10 cellular contexts compared by ENCODE assay signal in genomic region chr19:15404097-15404779, GRCh38. TPM values are rescaled to one million over a fixed set of nuclear protein-coding genes. Genes with fewer than 3 reads are reported as not detected.
DNase-seq lines count a peak whose midpoint lies in the region; ATAC-seq, FAIRE-seq and TF ChIP-seq lines count a peak whose summit lies in the region.
"Had no signal": no experiment of that assay in that cellular context is flagged by ENCODE, and none has a peak within 500 bp of the region (broad histone marks: within the 10 kb centered on the region; RNA-seq: fewer than 3 reads in every experiment).

No MANE protein-coding gene starts in this region.

- TF ChIP-seq CTCF in D721Med (IDR thresholded peaks at IDR 0.05; ENCODE audit: insufficient read depth, missing control alignments) = no peak

- H3K27me3 ChIP-seq in small intestine (ENCODE audit: control insufficient read depth in 2 of 2, insufficient read depth in 2 of 2, low read length in 2 of 2) = no peaks in the 10 kb centered on the region

- peak overlapping the region; percentile 52 for H3K27ac Mint-ChIP-seq in activated naive CD8-positive, alpha-beta T cell treated with anti-CD3 and anti-CD28 coated beads, Interleukin-2, amount 10 ng/mL, durations not matched to agents 7 days and 5 days

- H3K36me3 Mint-ChIP-seq in activated naive CD8-positive, alpha-beta T cell treated with anti-CD3 and anti-CD28 coated beads, Interleukin-2, amount 10 ng/mL, durations not matched to agents 7 days and 5 days = peaks cover 4% of the 10 kb centered on the region

- peak; percentile 26 for DNase-seq in D341Med (ENCODE audit: low spot score)
- DNase-seq in activated naive CD8-positive, alpha-beta T cell treated with anti-CD3 and anti-CD28 coated beads, Interleukin-2, amount 10 ng/mL, durations not matched to agents 7 days and 5 days = no peak
- DNase-seq in left ventricle myocardium superior = peak; percentile 51
- peak; percentile 4 for DNase-seq in small intestine
- DNase-seq in ureter (ENCODE audit: low spot score) = no peak
- DNase-seq in glomerular visceral epithelial cell (ENCODE audit: extremely low spot score) = no peak
- DNase-seq in D721Med (ENCODE audit: insufficient read length, low spot score) = no peak
- DNase-seq: activated T-cell treated with anti-CD3 and anti-CD28 coated beads, Interleukin-2, amount 50 U/mL, for 48 hours; Calu3 had no signal

- POLR2A ChIA-PET in activated naive CD8-positive, alpha-beta T cell treated with anti-CD3 and anti-CD28 coated beads, Interleukin-2, amount 10 ng/mL, durations not matched to agents 7 days and 5 days (lab: Charles Lee) = interaction anchor here (3.2 kb wide), 1 partner anchor 15 kb away, joined by 9 read pairs; the partner anchor contains the start of gene AKAP8L

- H3K36me3 ChIP-seq in small intestine (ENCODE audit: control insufficient read depth in 2 of 2, insufficient read depth in 2 of 2, low read length in 2 of 2) = peaks cover 9 to 12% of the 10 kb centered on the region in 2 donors

- no peaks in the 10 kb centered on the region for H3K9me3 Mint-ChIP-seq in activated naive CD8-positive, alpha-beta T cell treated with anti-CD3 and anti-CD28 coated beads, Interleukin-2, amount 10 ng/mL, durations not matched to agents 7 days and 5 days

- no peak for ATAC-seq in activated naive CD8-positive, alpha-beta T cell treated with anti-CD3 and anti-CD28 coated beads, Interleukin-2, amount 10 ng/mL, durations not matched to agents 7 days and 5 days (ENCODE audit: low read depth)
- ATAC-seq in left ventricle myocardium superior (peak; percentile 73), GM18909 (IDR thresholded peaks at IDR 0.05; ENCODE audit: poor library complexity, unreplicated experiment) (no peak)

- peaks cover 2 to 3% of the 10 kb centered on the region in 2 donors for H3K4me1 ChIP-seq in small intestine (ENCODE audit: control insufficient read depth in 2 of 2, insufficient read depth in 1 of 2, low read depth in 1 of 2, low read length in 1 of 2)

- H3K4me1 Mint-ChIP-seq in activated naive CD8-positive, alpha-beta T cell treated with anti-CD3 and anti-CD28 coated beads, Interleukin-2, amount 10 ng/mL, durations not matched to agents 7 days and 5 days = peaks cover 13% of the 10 kb centered on the region

- WGBS in small intestine, 3 donors = 80 to 81% (median 81%) methylated on average over 7 of the region's 7 CpGs

- H3K27me3 Mint-ChIP-seq in activated naive CD8-positive, alpha-beta T cell treated with anti-CD3 and anti-CD28 coated beads, Interleukin-2, amount 10 ng/mL, durations not matched to agents 7 days and 5 days = no peaks in the 10 kb centered on the region

- FAIRE-seq in small intestine (lab: Jason Lieb, UNC) (no peak), D721Med (lab: Jason Lieb, UNC) (no peak)

- H3K4me3 Mint-ChIP-seq in activated naive CD8-positive, alpha-beta T cell treated with anti-CD3 and anti-CD28 coated beads, Interleukin-2, amount 10 ng/mL, durations not matched to agents 7 days and 5 days = no peak overlapping the region

- H3K27ac ChIP-seq in small intestine (ENCODE audit: low read depth in 1 of 2, low read length in 1 of 2) = no peak overlapping the region

- H3K9me3 ChIP-seq in small intestine (ENCODE audit: control insufficient read depth, low read depth) = no peaks in the 10 kb centered on the region

- intact Hi-C loops in left ventricle myocardium superior (cut with micrococcal nuclease) = no loop called here

- no peak overlapping the region for H3K4me3 ChIP-seq in small intestine (ENCODE audit: low read depth in 1 of 2, low read length in 2 of 2)

RNA-seq across cellular contexts. Expression of gene AKAP8L, which starts 14.6 kb away (rescaled TPM):
- 100 to 1,000 TPM; 146 to 149 TPM for total RNA-seq in activated naive CD8-positive, alpha-beta T cell treated with anti-CD3 and anti-CD28 coated beads, Interleukin-2, amount 10 ng/mL, durations not matched to agents 7 days and 5 days
- 82.5 TPM for total RNA-seq in left ventricle myocardium superior
- 100 to 1,000 TPM in 1 of 3 donors, 10 to 100 TPM in 2; 40.4 to 134 (median 94.2) TPM for polyA plus RNA-seq in small intestine
- total RNA-seq in ureter = 133 TPM

RNA-seq across cellular contexts. Expression of gene AKAP8, which starts 24.7 kb away (rescaled TPM):
- total RNA-seq in activated naive CD8-positive, alpha-beta T cell treated with anti-CD3 and anti-CD28 coated beads, Interleukin-2, amount 10 ng/mL, durations not matched to agents 7 days and 5 days = 10 to 100 TPM; 57.4 to 59.1 TPM
- total RNA-seq in left ventricle myocardium superior = 24.0 TPM
- polyA plus RNA-seq in small intestine = 10 to 100 TPM; 14.1 to 21.7 (median 16.2) TPM
- 69.7 TPM for total RNA-seq in ureter

RNA-seq across cellular contexts. Expression of gene WIZ, which starts 45.5 kb away (rescaled TPM):
- 10 to 100 TPM; 28.4 to 29.3 TPM for total RNA-seq in activated naive CD8-positive, alpha-beta T cell treated with anti-CD3 and anti-CD28 coated beads, Interleukin-2, amount 10 ng/mL, durations not matched to agents 7 days and 5 days
- total RNA-seq in left ventricle myocardium superior (32.2 TPM), ureter (42.3 TPM)
- polyA plus RNA-seq in small intestine = 10 to 100 TPM in 2 of 3 donors, 1 to 10 TPM in 1; 7.0 to 18.0 (median 13.0) TPM

Comparison
In these comparisons a context has a peak if more than half of its experiments do, and no peak if none do; other contexts are left out.
1. DNase-seq: peak in D341Med (single experiment), left ventricle myocardium superior (single experiment) and small intestine (single experiment); none in activated naive CD8-positive, alpha-beta T cell treated with anti-CD3 and anti-CD28 coated beads, Interleukin-2, amount 10 ng/mL, durations not matched to agents 7 days and 5 days (single experiment), ureter (single experiment), glomerular visceral epithelial cell (single experiment) and D721Med (single experiment).